In genomic region chr6:108179741-108180140, GRCh38 we compare ENCODE assay signal across 36 cellular contexts. TPM values are rescaled to one million over a fixed set of nuclear protein-coding genes. Genes with fewer than 3 reads are reported as not detected.
"Had no signal": no experiment of that assay in that cellular context is flagged by ENCODE, and none has a peak within 500 bp of the region (broad histone marks: within the 10 kb centered on the region; RNA-seq: fewer than 3 reads in every experiment).

No MANE protein-coding gene starts in this region.

- H3K9me3 Mint-ChIP-seq: activated naive CD4-positive, alpha-beta T cell treated with anti-CD3 and anti-CD28 coated beads for 36 hours; activated naive CD8-positive, alpha-beta T cell treated with anti-CD3 and anti-CD28 coated beads for 36 hours; mesothelial cell of epicardium; nephron progenitor cell; stimulated activated effector memory CD8-positive, alpha-beta T cell treated with anti-CD3 and anti-CD28 coated beads, Interleukin-12 subunit alpha, Interleukin-12 subunit beta, amount 100 ng/mL, for 72 hours; stimulated activated naive CD8-positive, alpha-beta T cell treated with anti-CD3 and anti-CD28 coated beads, Interleukin-15, Interleukin-2, amounts not matched to agents 100 ng/mL and 50 ng/mL, for 24 hours; type B pancreatic cell had no signal

- H3K4me3 ChIP-seq: adrenal gland, body of pancreas, esophagus squamous epithelium, heart right ventricle, psoas muscle, sigmoid colon, vagina had no signal

- H3K9ac ChIP-seq: parathyroid adenoma had no signal

- H3K27ac Mint-ChIP-seq: activated naive CD4-positive, alpha-beta T cell treated with anti-CD3 and anti-CD28 coated beads for 36 hours; activated naive CD8-positive, alpha-beta T cell treated with anti-CD3 and anti-CD28 coated beads for 36 hours; mesothelial cell of epicardium; naive B cell; nephron progenitor cell; stimulated activated effector memory CD8-positive, alpha-beta T cell treated with anti-CD3 and anti-CD28 coated beads, Interleukin-12 subunit alpha, Interleukin-12 subunit beta, amount 100 ng/mL, for 72 hours; stimulated activated naive CD8-positive, alpha-beta T cell treated with anti-CD3 and anti-CD28 coated beads, Interleukin-15, Interleukin-2, amounts not matched to agents 100 ng/mL and 50 ng/mL, for 24 hours; type B pancreatic cell had no signal

- DNase-seq: activated CD4-positive, alpha-beta T cell treated with anti-CD3 and anti-CD28 coated beads for 48 hours; activated CD4-positive, alpha-beta T cell treated with anti-CD3 and anti-CD28 coated beads, Interleukin-2, amount 50 U/mL, for 48 hours; activated CD8-positive, alpha-beta memory T cell treated with anti-CD3 and anti-CD28 coated beads for 24 hours; activated effector memory CD4-positive, alpha-beta T cell treated with anti-CD3 and anti-CD28 coated beads, Interleukin-2, amount 50 U/mL, for 16 hours; activated naive CD4-positive, alpha-beta T cell treated with anti-CD3 and anti-CD28 coated beads for 36 hours; activated naive CD8-positive, alpha-beta T cell treated with anti-CD3 and anti-CD28 coated beads for 36 hours; adrenal gland; aorta; body of pancreas; dermis blood vessel endothelial cell; effector CD4-positive, alpha-beta T cell; esophagus squamous epithelium; foreskin melanocyte; heart right ventricle; kidney; left colon; mammary epithelial cell; naive B cell; nephron progenitor cell; nucleus accumbens; psoas muscle; sigmoid colon; small intestine; stimulated activated CD4-positive, alpha-beta T cell treated with anti-CD3 and anti-CD28 coated beads, Interleukin-4, amount 100 ng/mL, for 24 hours; T-helper 9 cell had no signal

- H3K79me2 ChIP-seq: parathyroid adenoma had no signal

- H3K36me3 ChIP-seq: adrenal gland, esophagus squamous epithelium, heart right ventricle, sigmoid colon, vagina had no signal

- ATAC-seq: activated CD4-positive, CD25-positive, alpha-beta regulatory T cell treated with anti-CD3 and anti-CD28 coated beads, Interleukin-2, amount 50 U/mL, for 24 hours; body of pancreas; heart right ventricle; left colon; psoas muscle; stimulated activated effector memory CD8-positive, alpha-beta T cell treated with anti-CD3 and anti-CD28 coated beads, Interleukin-12 subunit alpha, Interleukin-12 subunit beta, amount 100 ng/mL, for 72 hours had no signal

- H3K36me3 Mint-ChIP-seq: activated naive CD8-positive, alpha-beta T cell treated with anti-CD3 and anti-CD28 coated beads for 36 hours; mesothelial cell of epicardium; naive B cell; stimulated activated effector memory CD8-positive, alpha-beta T cell treated with anti-CD3 and anti-CD28 coated beads, Interleukin-12 subunit alpha, Interleukin-12 subunit beta, amount 100 ng/mL, for 72 hours; type B pancreatic cell had no signal

- H3K4me3 Mint-ChIP-seq: activated naive CD4-positive, alpha-beta T cell treated with anti-CD3 and anti-CD28 coated beads for 36 hours; activated naive CD8-positive, alpha-beta T cell treated with anti-CD3 and anti-CD28 coated beads for 36 hours; mesothelial cell of epicardium; naive B cell; nephron progenitor cell; stimulated activated effector memory CD8-positive, alpha-beta T cell treated with anti-CD3 and anti-CD28 coated beads, Interleukin-12 subunit alpha, Interleukin-12 subunit beta, amount 100 ng/mL, for 72 hours; stimulated activated naive CD8-positive, alpha-beta T cell treated with anti-CD3 and anti-CD28 coated beads, Interleukin-15, Interleukin-2, amounts not matched to agents 100 ng/mL and 50 ng/mL, for 24 hours; type B pancreatic cell had no signal

- H3K9me3 ChIP-seq: adrenal gland, body of pancreas, esophagus squamous epithelium, heart right ventricle, psoas muscle, sigmoid colon, vagina had no signal

- H3K4me1 ChIP-seq: parathyroid adenoma, psoas muscle had no signal

- H2AFZ ChIP-seq: parathyroid adenoma had no signal

- H3K27ac ChIP-seq: adrenal gland, body of pancreas, epithelial cell of prostate, esophagus squamous epithelium, heart right ventricle, parathyroid adenoma, psoas muscle, sigmoid colon, vagina had no signal

RNA-seq across cellular contexts. Expression of gene NR2E1, which starts 13.9 kb away (rescaled TPM):
- total RNA-seq: activated naive CD4-positive, alpha-beta T cell treated with anti-CD3 and anti-CD28 coated beads for 36 hours; activated naive CD8-positive, alpha-beta T cell treated with anti-CD3 and anti-CD28 coated beads for 36 hours; aorta; body of pancreas; dermis blood vessel endothelial cell; esophagus squamous epithelium; glomerular endothelial cell; heart right ventricle; kidney; left colon; liver; mesothelial cell of epicardium; psoas muscle; sigmoid colon; subcutaneous adipose tissue; vagina had no signal
